Comparison of ENCODE assay signal across 18 cellular contexts in genomic region chr3:126970921-126971320, GRCh38. TPM values are rescaled to one million over a fixed set of nuclear protein-coding genes. Genes with fewer than 3 reads are reported as not detected.
DNase-seq lines count a peak whose midpoint lies in the region; ATAC-seq and TF ChIP-seq lines count a peak whose summit lies in the region.
"Had no signal": no experiment of that assay in that cellular context is flagged by ENCODE, and none has a peak within 500 bp of the region (broad histone marks: within the 10 kb centered on the region; RNA-seq: fewer than 3 reads in every experiment).

No MANE protein-coding gene starts in this region.

- ATAC-seq in T-helper 17 cell, result no peak
- no peak for ATAC-seq in GM21737 (IDR thresholded peaks at IDR 0.05; ENCODE audit: unreplicated experiment)
- ATAC-seq: A549 had no signal

- H3K4me1 Mint-ChIP-seq in T-helper 17 cell, result peaks cover 3% of the 10 kb centered on the region
- H3K4me1 Mint-ChIP-seq in neural crest cell, result peaks cover 27% of the 10 kb centered on the region
- H3K4me1 Mint-ChIP-seq: CD4-positive, alpha-beta memory T cell had no signal

- H3K4me2 ChIP-seq in BLaER1, result peak overlapping the region; percentile 86
- H3K4me2 ChIP-seq: A549 had no signal

- TF ChIP-seq CTCF in neural crest cell (conservative IDR thresholded peaks at IDR 0.05), result no peak

- H3K4me3 Mint-ChIP-seq in T-helper 17 cell (no peak overlapping the region), neural crest cell (no peak overlapping the region)
- H3K4me3 Mint-ChIP-seq: B cell; CD4-positive, alpha-beta memory T cell; HFFc6 had no signal

- no peak overlapping the region for H3K9ac ChIP-seq in BLaER1

- peaks cover 2% of the 10 kb centered on the region for H3K36me3 Mint-ChIP-seq in T-helper 17 cell (ENCODE audit: low read depth)
- peaks cover 11% of the 10 kb centered on the region for H3K36me3 Mint-ChIP-seq in neural crest cell (ENCODE audit: low read depth)

- no peak overlapping the region for H3K4me3 ChIP-seq in BLaER1
- H3K4me3 ChIP-seq: A549 had no signal

- H3K9me3 ChIP-seq in BLaER1 (peaks cover 29% of the 10 kb centered on the region), T-helper 17 cell (ENCODE audit: control insufficient read depth, low read length, poor library complexity, severe bottlenecking) (peaks cover 2% of the 10 kb centered on the region)

- no peaks in the 10 kb centered on the region for H3K36me3 ChIP-seq in BLaER1

- no peak for DNase-seq in T-helper 17 cell
- DNase-seq in neural crest cell (ENCODE audit: low read depth, low spot score), result no peak
- no peak for DNase-seq in NCI-H2107 treated with DMSO at 0.1 percent for 48 hours (lab: John Stamatoyannopoulos, UW; ENCODE audit: unreplicated experiment)
- no peak for DNase-seq in HT-29 (ENCODE audit: low spot score)
- DNase-seq: 8988T; C1 segment of cervical spinal cord; Calu3; CD4-positive, alpha-beta memory T cell; COR-L47; DMS53; DMS79 treated with DMSO at 0.1 percent for 48 hours; GF-D8; H9; HFFc6 had no signal

- no peaks in the 10 kb centered on the region; the same call in 1 of the 2 replicates for H4K20me1 ChIP-seq in BLaER1

- H3K27me3 Mint-ChIP-seq in T-helper 17 cell (peaks cover 12% of the 10 kb centered on the region), neural crest cell (ENCODE audit: low read depth) (no peaks in the 10 kb centered on the region)

- H3K9me3 Mint-ChIP-seq in neural crest cell, result peaks cover 11% of the 10 kb centered on the region

- no peak overlapping the region for H3K27ac ChIP-seq in BLaER1
- H3K27ac ChIP-seq: A549 had no signal

- H3K27ac Mint-ChIP-seq in T-helper 17 cell (peak overlapping the region; percentile 59), neural crest cell (ENCODE audit: unreplicated experiment) (peak overlapping the region; percentile 36)
- H3K27ac Mint-ChIP-seq: B cell, HFFc6 had no signal

- H3K27me3 ChIP-seq in BLaER1, result no peaks in the 10 kb centered on the region

- peaks cover 37% of the 10 kb centered on the region for H3K4me1 ChIP-seq in BLaER1
- H3K4me1 ChIP-seq: A549 had no signal

RNA-seq across cellular contexts. Expression of gene PLXNA1, which starts 12.0 kb away (rescaled TPM):
- total RNA-seq in T-helper 17 cell (10 to 100 TPM; 13.7 to 16.4 TPM), neural crest cell (90.4 and 94.0 TPM in 2 replicates)
- total RNA-seq in HT-29 (2014; rRNA removed; shearing (Covaris generic)), result 92.8 and 103 TPM in 2 replicates
